Comparison of ENCODE assay signal across 23 cellular contexts in genomic region chr4:113461281-113461680, GRCh38.
A peak's percentile ranks its signal among the peaks of the same experiment; 100 is the strongest.
DNase-seq lines count a peak whose midpoint lies in the region; ATAC-seq and TF ChIP-seq lines count a peak whose summit lies in the region.
"Had no signal": no experiment of that assay in that cellular context is flagged by ENCODE, and none has a peak within 500 bp of the region (broad histone marks: within the 10 kb centered on the region; RNA-seq: fewer than 3 reads in every experiment).

No MANE protein-coding gene starts in this region.

- POLR2A ChIA-PET in activated CD4-positive, alpha-beta memory T cell treated with anti-CD3 and anti-CD28 coated beads for 36 hours (lab: Charles Lee): no interaction called here
- POLR2A ChIA-PET in activated CD4-positive, alpha-beta memory T cell treated with anti-CD3 and anti-CD28 coated beads, Interleukin-2, amount 10 ng/mL, durations not matched to agents 7 days and 5 days (lab: Charles Lee): no interaction called here

- H3K9me3 ChIP-seq in MM.1S (replicated peaks; ENCODE audit: insufficient read depth, low read length) (no peaks in the 10 kb centered on the region), mucosa of descending colon (no peaks in the 10 kb centered on the region)
- H3K9me3 ChIP-seq: SJSA1 had no signal

- no peaks in the 10 kb centered on the region for H3K27me3 Mint-ChIP-seq in activated CD4-positive, alpha-beta memory T cell treated with anti-CD3 and anti-CD28 coated beads for 36 hours
- H3K27me3 Mint-ChIP-seq in activated CD4-positive, alpha-beta memory T cell treated with anti-CD3 and anti-CD28 coated beads, Interleukin-2, amount 10 ng/mL, durations not matched to agents 7 days and 5 days: no peaks in the 10 kb centered on the region
- no peaks in the 10 kb centered on the region for H3K27me3 Mint-ChIP-seq in stimulated activated naive CD8-positive, alpha-beta T cell treated with anti-CD3 and anti-CD28 coated beads, Interleukin-15, amount 100 ng/mL, for 72 hours
- H3K27me3 Mint-ChIP-seq: IgD-negative memory B cell had no signal

- intact Hi-C loops in activated CD4-positive, alpha-beta memory T cell treated with anti-CD3 and anti-CD28 coated beads for 36 hours (cut with micrococcal nuclease): no loop called here
- intact Hi-C loops in mucosa of descending colon (cut with DNase I, micrococcal nuclease): no loop called here

- CTCF ChIA-PET in activated CD4-positive, alpha-beta memory T cell treated with anti-CD3 and anti-CD28 coated beads for 36 hours (lab: Charles Lee): no interaction called here
- CTCF ChIA-PET in activated CD4-positive, alpha-beta memory T cell treated with anti-CD3 and anti-CD28 coated beads, Interleukin-2, amount 10 ng/mL, durations not matched to agents 7 days and 5 days (lab: Charles Lee): no interaction called here

- no peak overlapping the region for H3K27ac ChIP-seq in MM.1S (ENCODE audit: low read length)
- H3K27ac ChIP-seq: HL-60, KMS-11, PC-9, SJSA1 had no signal

- H3K79me2 ChIP-seq in MM.1S (ENCODE audit: low read length): no peaks in the 10 kb centered on the region

- no peaks in the 10 kb centered on the region for H3F3A ChIP-seq in MM.1S (ENCODE audit: insufficient read depth, low read length)

- peaks cover 41% of the 10 kb centered on the region for H3K36me3 Mint-ChIP-seq in activated CD4-positive, alpha-beta memory T cell treated with anti-CD3 and anti-CD28 coated beads for 36 hours
- H3K36me3 Mint-ChIP-seq in activated CD4-positive, alpha-beta memory T cell treated with anti-CD3 and anti-CD28 coated beads, Interleukin-2, amount 10 ng/mL, durations not matched to agents 7 days and 5 days (ENCODE audit: low read depth): peaks cover 36% of the 10 kb centered on the region
- peaks cover 92% of the 10 kb centered on the region for H3K36me3 Mint-ChIP-seq in stimulated activated effector memory CD8-positive, alpha-beta T cell treated with anti-CD3 and anti-CD28 coated beads, Interleukin-12 subunit alpha, Interleukin-12 subunit beta, amount 100 ng/mL, for 72 hours

- H3K4me1 ChIP-seq in MM.1S (ENCODE audit: low read length): no peaks in the 10 kb centered on the region
- H3K4me1 ChIP-seq in mucosa of descending colon (ENCODE audit: low read depth): no peaks in the 10 kb centered on the region
- H3K4me1 ChIP-seq: SJSA1 had no signal

- no peak overlapping the region for H2AFZ ChIP-seq in MM.1S (ENCODE audit: low read length)
- H2AFZ ChIP-seq: PC-9 had no signal

- no peaks in the 10 kb centered on the region for H3K9me2 ChIP-seq in MM.1S (replicated peaks; ENCODE audit: insufficient read depth, low read length)

- H3K4me3 ChIP-seq in MM.1S (ENCODE audit: low read length) (no peak overlapping the region), mucosa of descending colon (no peak overlapping the region)
- H3K4me3 ChIP-seq: GM12878, PC-9, SJSA1 had no signal

- TF ChIP-seq CTCF in MM.1S (IDR thresholded peaks at IDR 0.05; ENCODE audit: low read length) (no peak), mucosa of descending colon (IDR thresholded peaks at IDR 0.05) (no peak)

- H3K9ac ChIP-seq in MM.1S (ENCODE audit: low read length): no peak overlapping the region
- H3K9ac ChIP-seq: KMS-11 had no signal

- peaks cover 8% of the 10 kb centered on the region for H3K4me1 Mint-ChIP-seq in activated CD4-positive, alpha-beta memory T cell treated with anti-CD3 and anti-CD28 coated beads for 36 hours (ENCODE audit: low read depth)
- H3K4me1 Mint-ChIP-seq in activated CD4-positive, alpha-beta memory T cell treated with anti-CD3 and anti-CD28 coated beads, Interleukin-2, amount 10 ng/mL, durations not matched to agents 7 days and 5 days: no peaks in the 10 kb centered on the region
- peaks cover 17% of the 10 kb centered on the region for H3K4me1 Mint-ChIP-seq in stimulated activated naive CD8-positive, alpha-beta T cell treated with anti-CD3 and anti-CD28 coated beads, Interleukin-15, amount 100 ng/mL, for 72 hours
- peaks cover 8% of the 10 kb centered on the region for H3K4me1 Mint-ChIP-seq in stimulated activated effector memory CD8-positive, alpha-beta T cell treated with anti-CD3 and anti-CD28 coated beads, Interleukin-12 subunit alpha, Interleukin-12 subunit beta, amount 100 ng/mL, for 72 hours

- no peak for DNase-seq in activated CD4-positive, alpha-beta memory T cell treated with anti-CD3 and anti-CD28 coated beads for 36 hours
- DNase-seq in activated CD4-positive, alpha-beta memory T cell treated with anti-CD3 and anti-CD28 coated beads, Interleukin-2, amount 10 ng/mL, durations not matched to agents 7 days and 5 days: no peak
- no peak for DNase-seq in stimulated activated naive CD8-positive, alpha-beta T cell treated with anti-CD3 and anti-CD28 coated beads, Interleukin-15, Interleukin-2, amounts not matched to agents 100 U/mL and 50 U/mL, for 24 hours
- DNase-seq in stimulated activated naive CD8-positive, alpha-beta T cell treated with anti-CD3 and anti-CD28 coated beads, Interleukin-15, amount 100 ng/mL, for 72 hours: no peak
- DNase-seq in stimulated activated effector memory CD8-positive, alpha-beta T cell treated with anti-CD3 and anti-CD28 coated beads, Interleukin-12 subunit alpha, Interleukin-12 subunit beta, amount 100 ng/mL, for 72 hours (ENCODE audit: low spot score in 2 of 2): no peak
- DNase-seq in MM.1S (no peak), mucosa of descending colon (no peak)
- DNase-seq: DMS53, GDM1, NCI-H1048, NCI-H1417, NCI-H1694, NCI-H2029 treated with DMSO at 0.1 percent for 48 hours, NCI-H2227 treated with DMSO at 0.1 percent for 48 hours, NCI-H526 treated with DMSO at 0.1 percent for 48 hours, PC-9, Right ventricle myocardium superior, RPMI8226 had no signal

- no peaks in the 10 kb centered on the region for H4K20me1 ChIP-seq in MM.1S (ENCODE audit: insufficient read depth, low read length)

- peak; percentile 59 for ATAC-seq in stimulated activated naive CD8-positive, alpha-beta T cell treated with anti-CD3 and anti-CD28 coated beads, Interleukin-15, Interleukin-2, amounts not matched to agents 100 U/mL and 50 U/mL, for 24 hours
- ATAC-seq in stimulated activated naive CD8-positive, alpha-beta T cell treated with anti-CD3 and anti-CD28 coated beads, Interleukin-15, amount 100 ng/mL, for 72 hours: no peak
- ATAC-seq in stimulated activated effector memory CD8-positive, alpha-beta T cell treated with anti-CD3 and anti-CD28 coated beads, Interleukin-12 subunit alpha, Interleukin-12 subunit beta, amount 100 ng/mL, for 72 hours: no peak
- ATAC-seq in mucosa of descending colon: no peak
- ATAC-seq: GM12878 had no signal

- no peaks in the 10 kb centered on the region for H3K27me3 ChIP-seq in MM.1S (replicated peaks; ENCODE audit: insufficient read depth, low read length)
- H3K27me3 ChIP-seq: SJSA1 had no signal

- no peaks in the 10 kb centered on the region for H3K9me3 Mint-ChIP-seq in activated CD4-positive, alpha-beta memory T cell treated with anti-CD3 and anti-CD28 coated beads for 36 hours
- H3K9me3 Mint-ChIP-seq in activated CD4-positive, alpha-beta memory T cell treated with anti-CD3 and anti-CD28 coated beads, Interleukin-2, amount 10 ng/mL, durations not matched to agents 7 days and 5 days: no peaks in the 10 kb centered on the region
- H3K9me3 Mint-ChIP-seq in stimulated activated naive CD8-positive, alpha-beta T cell treated with anti-CD3 and anti-CD28 coated beads, Interleukin-15, amount 100 ng/mL, for 72 hours: no peaks in the 10 kb centered on the region
- H3K9me3 Mint-ChIP-seq in stimulated activated effector memory CD8-positive, alpha-beta T cell treated with anti-CD3 and anti-CD28 coated beads, Interleukin-12 subunit alpha, Interleukin-12 subunit beta, amount 100 ng/mL, for 72 hours: no peaks in the 10 kb centered on the region
- H3K9me3 Mint-ChIP-seq: IgD-negative memory B cell had no signal

- no peak overlapping the region for H3K4me3 Mint-ChIP-seq in activated CD4-positive, alpha-beta memory T cell treated with anti-CD3 and anti-CD28 coated beads for 36 hours
- no peak overlapping the region for H3K4me3 Mint-ChIP-seq in activated CD4-positive, alpha-beta memory T cell treated with anti-CD3 and anti-CD28 coated beads, Interleukin-2, amount 10 ng/mL, durations not matched to agents 7 days and 5 days
- H3K4me3 Mint-ChIP-seq in stimulated activated naive CD8-positive, alpha-beta T cell treated with anti-CD3 and anti-CD28 coated beads, Interleukin-15, amount 100 ng/mL, for 72 hours: no peak overlapping the region
- H3K4me3 Mint-ChIP-seq in stimulated activated effector memory CD8-positive, alpha-beta T cell treated with anti-CD3 and anti-CD28 coated beads, Interleukin-12 subunit alpha, Interleukin-12 subunit beta, amount 100 ng/mL, for 72 hours: no peak overlapping the region
- H3K4me3 Mint-ChIP-seq: IgD-negative memory B cell had no signal

- H3K27ac Mint-ChIP-seq in activated CD4-positive, alpha-beta memory T cell treated with anti-CD3 and anti-CD28 coated beads for 36 hours: peak overlapping the region; percentile 20
- no peak overlapping the region for H3K27ac Mint-ChIP-seq in activated CD4-positive, alpha-beta memory T cell treated with anti-CD3 and anti-CD28 coated beads, Interleukin-2, amount 10 ng/mL, durations not matched to agents 7 days and 5 days
- H3K27ac Mint-ChIP-seq in stimulated activated naive CD8-positive, alpha-beta T cell treated with anti-CD3 and anti-CD28 coated beads, Interleukin-15, amount 100 ng/mL, for 72 hours: peak overlapping the region in 1 of 2 donors; percentile 12
- H3K27ac Mint-ChIP-seq in stimulated activated effector memory CD8-positive, alpha-beta T cell treated with anti-CD3 and anti-CD28 coated beads, Interleukin-12 subunit alpha, Interleukin-12 subunit beta, amount 100 ng/mL, for 72 hours: peak overlapping the region; percentile 27
- H3K27ac Mint-ChIP-seq: IgD-negative memory B cell had no signal

- no peaks in the 10 kb centered on the region for H3K36me3 ChIP-seq in MM.1S (replicated peaks; ENCODE audit: insufficient read depth, low read length)
- H3K36me3 ChIP-seq in mucosa of descending colon (ENCODE audit: low read depth): no peaks in the 10 kb centered on the region

- no peak overlapping the region for H3K4me2 ChIP-seq in MM.1S (ENCODE audit: low read depth, low read length)
- H3K4me2 ChIP-seq: KMS-11, PC-9 had no signal
